In genomic region chr14:59190372-59190771, GRCh38 we compare ENCODE assay signal across 8 cellular contexts. TPM values are rescaled to one million over a fixed set of nuclear protein-coding genes. Genes with fewer than 3 reads are reported as not detected.
DNase-seq lines count a peak whose midpoint lies in the region; ATAC-seq and TF ChIP-seq lines count a peak whose summit lies in the region.

No MANE protein-coding gene starts in this region.

- no peak for ATAC-seq in HG02798 (IDR thresholded peaks at IDR 0.05; ENCODE audit: poor library complexity, unreplicated experiment)

- peak overlapping the region; percentile 41 for H2AFZ ChIP-seq in hepatocyte

- H3K36me3 ChIP-seq in hepatocyte (replicated peaks; ENCODE audit: insufficient read depth, low read depth), result no peaks in the 10 kb centered on the region
- no peaks in the 10 kb centered on the region for H3K36me3 ChIP-seq in skeletal muscle tissue (ENCODE audit: control insufficient read depth in 3 of 3, insufficient read depth in 3 of 3, low read length in 3 of 3)

- H3K9me3 Mint-ChIP-seq in IgD-negative memory B cell, result no peaks in the 10 kb centered on the region
- H3K9me3 Mint-ChIP-seq in activated CD4-positive, alpha-beta memory T cell treated with anti-CD3 and anti-CD28 coated beads for 36 hours, result no peaks in the 10 kb centered on the region

- in situ Hi-C loops in ACHN (cut with HindIII; ENCODE audit: low pct_ligation_motif_present, low pct_unique_long_range_greater_than_20kb, low sequenced_read_pairs), result no loop called here

- peak overlapping the region; percentile 94 for H3K27ac ChIP-seq in hepatocyte
- H3K27ac ChIP-seq in skeletal muscle tissue (ENCODE audit: low read depth, low read length), result peak overlapping the region; percentile 92

- H3K9me3 ChIP-seq in hepatocyte (ENCODE audit: low read depth) (no peaks in the 10 kb centered on the region), skeletal muscle tissue (ENCODE audit: control insufficient read depth in 3 of 3, low read length in 3 of 3) (no peaks in the 10 kb centered on the region)

- H3K4me3 ChIP-seq in GM12865 (ENCODE audit: low read depth, low read length) (peak overlapping the region; percentile 71), hepatocyte (peak overlapping the region; percentile 64), skeletal muscle tissue (ENCODE audit: low read length in 3 of 3) (peak overlapping the region; percentile 86 to 90 (median 89))

- peaks cover 22% of the 10 kb centered on the region for H3K4me1 ChIP-seq in hepatocyte (ENCODE audit: insufficient read depth)
- H3K4me1 ChIP-seq in skeletal muscle tissue (ENCODE audit: control insufficient read depth in 3 of 3, insufficient read depth in 3 of 3, low read length in 3 of 3), result peaks cover 20 to 26% (median 20%) of the 10 kb centered on the region in 3 donors

- H3K27me3 ChIP-seq in hepatocyte (no peaks in the 10 kb centered on the region), skeletal muscle tissue (ENCODE audit: control insufficient read depth in 3 of 3, insufficient read depth in 3 of 3, low read length in 3 of 3) (no peaks in the 10 kb centered on the region)

- POLR2A ChIA-PET in activated CD4-positive, alpha-beta memory T cell treated with anti-CD3 and anti-CD28 coated beads for 36 hours (lab: Charles Lee), result interaction anchor here (1.3 to 3.3 kb wide), 2 partner anchors 274 to 293 kb away, joined by 3 to 16 read pairs; partner anchors contain the start of genes GPR135, JKAMP and L3HYPDH

- CTCF ChIA-PET in activated CD4-positive, alpha-beta memory T cell treated with anti-CD3 and anti-CD28 coated beads for 36 hours (lab: Charles Lee), result interaction anchor here (1.5 kb wide), 1 partner anchor 294 kb away, joined by 3 read pairs; the partner anchor contains the start of genes JKAMP and L3HYPDH

- H3K9me2 ChIP-seq in hepatocyte (replicated peaks; ENCODE audit: insufficient read depth), result no peaks in the 10 kb centered on the region

- H3K27me3 Mint-ChIP-seq in IgD-negative memory B cell, result peaks cover 4% of the 10 kb centered on the region
- H3K27me3 Mint-ChIP-seq in activated CD4-positive, alpha-beta memory T cell treated with anti-CD3 and anti-CD28 coated beads for 36 hours, result peaks cover 3% of the 10 kb centered on the region

- 15% methylated on average over 6 of the region's 6 CpGs for WGBS in hepatocyte (ENCODE audit: low lambda C conversion rate, missing lambda C conversion rate)

- no peaks in the 10 kb centered on the region for H3K36me3 Mint-ChIP-seq in IgD-negative memory B cell
- H3K36me3 Mint-ChIP-seq in activated CD4-positive, alpha-beta memory T cell treated with anti-CD3 and anti-CD28 coated beads for 36 hours, result no peaks in the 10 kb centered on the region

- DNase-seq in ACHN (peak; percentile 32), GM12865 (ENCODE audit: low read depth) (peak; percentile 34), hepatocyte (ENCODE audit: low spot score) (peak; percentile 15), GM19240 (ENCODE audit: insufficient read length, low spot score) (no peak)
- DNase-seq in activated CD4-positive, alpha-beta memory T cell treated with anti-CD3 and anti-CD28 coated beads for 36 hours, result no peak

- H3K79me2 ChIP-seq in hepatocyte, result peaks cover 59% of the 10 kb centered on the region

- peak overlapping the region; percentile 77 to 96 (median 89) for H3K27ac Mint-ChIP-seq in IgD-negative memory B cell
- H3K27ac Mint-ChIP-seq in activated CD4-positive, alpha-beta memory T cell treated with anti-CD3 and anti-CD28 coated beads for 36 hours, result no peak overlapping the region

- H3K4me2 ChIP-seq in hepatocyte, result peak overlapping the region; percentile 88

- H4K20me1 ChIP-seq in hepatocyte (ENCODE audit: insufficient read depth, poor library complexity, severe bottlenecking), result peaks cover 34% of the 10 kb centered on the region

- peak overlapping the region; percentile 93 to 99 (median 94) for H3K4me3 Mint-ChIP-seq in IgD-negative memory B cell
- peak overlapping the region; percentile 93 for H3K4me3 Mint-ChIP-seq in activated CD4-positive, alpha-beta memory T cell treated with anti-CD3 and anti-CD28 coated beads for 36 hours

- H3K4me1 Mint-ChIP-seq in IgD-negative memory B cell, result peaks cover 7 to 23% (median 17%) of the 10 kb centered on the region in 3 donors
- H3K4me1 Mint-ChIP-seq in activated CD4-positive, alpha-beta memory T cell treated with anti-CD3 and anti-CD28 coated beads for 36 hours (ENCODE audit: low read depth), result peaks cover 6% of the 10 kb centered on the region

- TF ChIP-seq CTCF in GM12865 (IDR thresholded peaks at IDR 0.05; ENCODE audit: insufficient read depth, low read depth, low read length, missing control alignments), result peak; percentile 4
- TF ChIP-seq CTCF in hepatocyte (IDR thresholded peaks at IDR 0.05; ENCODE audit: poor library complexity), result no peak

- peak overlapping the region; percentile 88 to 97 (median 89) for H3K9ac ChIP-seq in skeletal muscle tissue (ENCODE audit: low read depth in 1 of 3, low read length in 3 of 3)

- intact Hi-C loops in activated CD4-positive, alpha-beta memory T cell treated with anti-CD3 and anti-CD28 coated beads for 36 hours (cut with micrococcal nuclease), result no loop called here

RNA-seq across cellular contexts. Expression of gene DAAM1, which starts 1.9 kb away (rescaled TPM):
- polyA plus RNA-seq in IgD-negative memory B cell (42.2 TPM), hepatocyte (19.0 and 21.6 TPM in 2 replicates)
- 10 to 100 TPM in 1 of 2 experiments, 1 to 10 TPM in 1; 8.3 to 10.5 TPM for total RNA-seq in activated CD4-positive, alpha-beta memory T cell treated with anti-CD3 and anti-CD28 coated beads for 36 hours
- total RNA-seq in hepatocyte (23.1 and 23.7 TPM in 2 replicates), skeletal muscle tissue (36.5 TPM)

Comparison
In these comparisons a context has a peak if more than half of its experiments do, and no peak if none do; other contexts are left out.
1. DNase-seq: peak in ACHN (single experiment), GM12865 (single experiment) and hepatocyte (single experiment); none in activated CD4-positive, alpha-beta memory T cell treated with anti-CD3 and anti-CD28 coated beads for 36 hours (single experiment) and GM19240 (single experiment).
2. Peak in every context shown above with its lines, with median percentiles within 50 percentile points of each other: H3K4me3 ChIP-seq.